13 cellular contexts compared by ENCODE assay signal in genomic region chr15:99447497-99448371, GRCh38.
DNase-seq lines count a peak whose midpoint lies in the region; ATAC-seq, FAIRE-seq and TF ChIP-seq lines count a peak whose summit lies in the region.
"Had no signal": no experiment of that assay in that cellular context is flagged by ENCODE, and none has a peak within 500 bp of the region (broad histone marks: within the 10 kb centered on the region; RNA-seq: fewer than 3 reads in every experiment).

No MANE protein-coding gene starts in this region.

- no peak for ATAC-seq in HG03565 (IDR thresholded peaks at IDR 0.05; ENCODE audit: unreplicated experiment)
- no peak for ATAC-seq in GM21447 (IDR thresholded peaks at IDR 0.05; ENCODE audit: unreplicated experiment)
- no peak for ATAC-seq in HG02623 (IDR thresholded peaks at IDR 0.05; ENCODE audit: unreplicated experiment)
- ATAC-seq: activated naive CD4-positive, alpha-beta T cell treated with anti-CD3 and anti-CD28 coated beads, Interleukin-2, amount 50 U/mL, for 72 hours; T-helper 17 cell had no signal

- H3K4me1 Mint-ChIP-seq in activated CD4-positive, alpha-beta T cell treated with anti-CD3 and anti-CD28 coated beads, Interleukin-2, amount 10 ng/mL, durations not matched to agents 7 days and 5 days: peaks cover 69% of the 10 kb centered on the region

- H3K9ac ChIP-seq in H1 (replicated peaks in 1 of 4; ENCODE audit: extremely low read depth in 1 of 4, low read depth in 3 of 4, low read length in 3 of 4): no peak overlapping the region
- H3K9ac ChIP-seq: parathyroid adenoma had no signal

- peak; percentile 7 for DNase-seq in activated CD4-positive, alpha-beta T cell treated with anti-CD3 and anti-CD28 coated beads, Interleukin-2, amount 10 ng/mL, durations not matched to agents 7 days and 5 days
- DNase-seq in activated CD4-positive, alpha-beta T cell treated with anti-CD3 and anti-CD28 coated beads, Interleukin-2, amount 50 U/mL, for 1 hour: no peak
- DNase-seq in NCI-H1417 treated with DMSO at 0.1 percent for 48 hours (lab: John Stamatoyannopoulos, UW) (peak; percentile 70), H1 (ENCODE audit: low read depth in 1 of 2, low spot score in 2 of 2) (peak in 1 of 2 experiments; percentile 86), skeletal muscle cell (ENCODE audit: low read depth) (peak; percentile 41)
- DNase-seq: NCI-H1694, T-helper 17 cell had no signal

- H3K27me3 Mint-ChIP-seq in activated CD4-positive, alpha-beta T cell treated with anti-CD3 and anti-CD28 coated beads, Interleukin-2, amount 10 ng/mL, durations not matched to agents 7 days and 5 days: peaks cover 2% of the 10 kb centered on the region

- peaks cover 0 to 4% (median 0%) of the 10 kb centered on the region in 4 experiments; a peak in 3 of 7 replicates for H3K4me1 ChIP-seq in H1 (replicated peaks in 1 of 4; ENCODE audit: control insufficient read depth in 3 of 4, insufficient read depth in 4 of 4, low read length in 3 of 4)

- no peaks in the 10 kb centered on the region for H3K23me2 ChIP-seq in H1 (ENCODE audit: low read depth, low read length)

- TF ChIP-seq CTCF in H1 (IDR thresholded peaks at IDR 0.05; ENCODE audit: control extremely low read depth in 1 of 3, insufficient read depth in 1 of 3, low read depth in 1 of 3, low read length in 3 of 3): no peak

- H3K4me2 ChIP-seq in H1 (ENCODE audit: insufficient read depth in 1 of 2, low read depth in 2 of 2, low read length in 2 of 2): no peak overlapping the region

- TF ChIP-seq RAD21 in H1 (IDR thresholded peaks at IDR 0.05 in 1 of 2, conservative IDR thresholded peaks at IDR 0.05 in 1 of 2; ENCODE audit: low read depth in 2 of 2, low read length in 2 of 2): no peak

- H3K79me2 ChIP-seq in H1 (ENCODE audit: control insufficient read depth in 1 of 2, insufficient read depth in 2 of 2, low read length in 2 of 2): no peaks in the 10 kb centered on the region
- H3K79me2 ChIP-seq: parathyroid adenoma had no signal

- H2BK12ac ChIP-seq in H1 (ENCODE audit: low read depth, low read length): no peak overlapping the region

- H3K9me3 Mint-ChIP-seq in activated CD4-positive, alpha-beta T cell treated with anti-CD3 and anti-CD28 coated beads, Interleukin-2, amount 10 ng/mL, durations not matched to agents 7 days and 5 days: no peaks in the 10 kb centered on the region
- H3K9me3 Mint-ChIP-seq: activated naive CD4-positive, alpha-beta T cell treated with anti-CD3 and anti-CD28 coated beads, Interleukin-2, amount 50 U/mL, for 72 hours had no signal

- no peak overlapping the region for H3K56ac ChIP-seq in H1 (replicated peaks; ENCODE audit: insufficient read length, low read depth, low read length)

- H3K4me3 Mint-ChIP-seq in activated CD4-positive, alpha-beta T cell treated with anti-CD3 and anti-CD28 coated beads, Interleukin-2, amount 10 ng/mL, durations not matched to agents 7 days and 5 days: no peak overlapping the region
- H3K4me3 Mint-ChIP-seq: T-helper 17 cell had no signal

- H4K5ac ChIP-seq in H1 (ENCODE audit: insufficient read length, low read depth, low read length): peak overlapping the region; percentile 36

- no peak overlapping the region for H2BK20ac ChIP-seq in H1 (ENCODE audit: low read length)

- no peak overlapping the region for H2BK120ac ChIP-seq in H1 (replicated peaks; ENCODE audit: low read depth, low read length)

- H2AFZ ChIP-seq in H1 (ENCODE audit: low read length): peak overlapping the region; percentile 79; the same call in 1 of the 2 replicates
- H2AFZ ChIP-seq: parathyroid adenoma had no signal

- no peak overlapping the region for H3K27ac ChIP-seq in H1 (ENCODE audit: low read depth, low read length)
- H3K27ac ChIP-seq: parathyroid adenoma had no signal

- peak overlapping the region; percentile 48; the same call in 1 of the 2 replicates for H4K8ac ChIP-seq in H1 (ENCODE audit: extremely low read depth, insufficient read depth, low read length)

- CTCF ChIA-PET in activated CD4-positive, alpha-beta T cell treated with anti-CD3 and anti-CD28 coated beads, Interleukin-2, amount 10 ng/mL, durations not matched to agents 7 days and 5 days (lab: Charles Lee): no interaction called here
- CTCF ChIA-PET in H1 (lab: Charles Lee; ENCODE audit: partially characterized antibody): interaction anchor here (2.0 kb wide), 1 partner anchor 39 kb away, joined by 4 read pairs; no protein-coding TSS in a partner anchor

- TF ChIP-seq EP300 in H1 (IDR thresholded peaks at IDR 0.05; ENCODE audit: borderline replicate concordance in 1 of 2, low read depth in 2 of 2, low read length in 2 of 2): no peak

- WGBS in H1 (ENCODE audit: extremely low coverage in 1 of 2, insufficient coverage in 1 of 2, insufficient read length in 1 of 2, insufficient replicate concordance in 2 of 2, low coverage in 1 of 2, low lambda C conversion rate in 2 of 2, missing lambda C conversion rate in 1 of 2), 2 experiments: 75% methylated on average over 22 of the region's 28 CpGs; no CpG with 5 or more reads in 1 of the 2 experiments

- POLR2A ChIA-PET in activated CD4-positive, alpha-beta T cell treated with anti-CD3 and anti-CD28 coated beads, Interleukin-2, amount 10 ng/mL, durations not matched to agents 7 days and 5 days (lab: Charles Lee): no interaction called here
- POLR2A ChIA-PET in H1 (lab: Charles Lee; ENCODE audit: partially characterized antibody): interaction anchor here (1.2 kb wide), 1 partner anchor 14 kb away, joined by 3 read pairs; no protein-coding TSS in a partner anchor

- no peak overlapping the region for H2AK5ac ChIP-seq in H1 (ENCODE audit: low read depth, low read length)

- no peak overlapping the region for H3K23ac ChIP-seq in H1 (ENCODE audit: insufficient read length)

- TF ChIP-seq POLR2A in H1 (IDR thresholded peaks at IDR 0.05; ENCODE audit: control extremely low read depth in 1 of 2, low read depth in 2 of 2, low read length in 2 of 2): no peak

- no peaks in the 10 kb centered on the region for H4K20me1 ChIP-seq in H1 (replicated peaks in 1 of 2; ENCODE audit: control insufficient read depth in 1 of 2, insufficient read depth in 2 of 2, low read length in 2 of 2)

- no peak overlapping the region for H4K91ac ChIP-seq in H1 (replicated peaks; ENCODE audit: insufficient read length, low read length)

- no peak overlapping the region for H2BK5ac ChIP-seq in H1 (ENCODE audit: low read depth, low read length)

- no peak overlapping the region for H3K14ac ChIP-seq in H1 (ENCODE audit: insufficient read length)

- H3K36me3 ChIP-seq in H1 (ENCODE audit: control insufficient read depth in 2 of 4, insufficient read depth in 4 of 4, low read length in 3 of 4): no peaks in the 10 kb centered on the region

- no peaks in the 10 kb centered on the region for H3K27me3 ChIP-seq in H1 (replicated peaks in 1 of 4; ENCODE audit: control insufficient read depth in 3 of 4, extremely low read depth in 1 of 4, insufficient read depth in 3 of 4, low read length in 3 of 4)

- 0 out of 2 replicates have a peak overlapping the region, but pooled peaks have one; percentile 61 for H2BK15ac ChIP-seq in H1 (ENCODE audit: low read length)

- no peak overlapping the region for H3K27ac Mint-ChIP-seq in activated CD4-positive, alpha-beta T cell treated with anti-CD3 and anti-CD28 coated beads, Interleukin-2, amount 10 ng/mL, durations not matched to agents 7 days and 5 days
- H3K27ac Mint-ChIP-seq: T-helper 17 cell had no signal

- H3K79me1 ChIP-seq in H1 (ENCODE audit: low read depth, low read length): no peaks in the 10 kb centered on the region

- no peak overlapping the region for H3K4ac ChIP-seq in H1 (replicated peaks; ENCODE audit: insufficient read length, low read depth, low read length)

- no peak overlapping the region for H3K18ac ChIP-seq in H1 (ENCODE audit: extremely low read depth, low read length)

- H3K36me3 Mint-ChIP-seq in activated CD4-positive, alpha-beta T cell treated with anti-CD3 and anti-CD28 coated beads, Interleukin-2, amount 10 ng/mL, durations not matched to agents 7 days and 5 days (ENCODE audit: low read depth): no peaks in the 10 kb centered on the region
- H3K36me3 Mint-ChIP-seq: activated naive CD4-positive, alpha-beta T cell treated with anti-CD3 and anti-CD28 coated beads, Interleukin-2, amount 50 U/mL, for 72 hours had no signal

- no peaks in the 10 kb centered on the region for H3K9me3 ChIP-seq in H1 (ENCODE audit: insufficient read depth in 2 of 2, low read depth in 1 of 2, low read length in 1 of 2)

- no peak for FAIRE-seq in H1 (lab: Jason Lieb, UNC)
- FAIRE-seq: islet of Langerhans had no signal

- H3K4me3 ChIP-seq in H1 (ENCODE audit: extremely low read depth in 1 of 4, insufficient read depth in 2 of 4, low read depth in 3 of 4, low read length in 4 of 4): no peak overlapping the region
- no peak overlapping the region for H3K4me3 ChIP-seq in skeletal muscle cell (ENCODE audit: low read depth, low read length)

TF ChIP-seq in H1, 55 proteins besides CTCF, POLR2A, EP300 and RAD21:
- TF ChIP-seq MAX (IDR thresholded peaks at IDR 0.05) (0 out of 2 replicates have a peak, but pooled peaks have one; percentile 20), TAF1 (IDR thresholded peaks at IDR 0.05; ENCODE audit: low read depth, low read length) (no peak), BRCA1 (IDR thresholded peaks at IDR 0.05; ENCODE audit: low read depth, low read length) (no peak)
